8 cellular contexts compared by ENCODE assay signal in the genomic region with DNA sequence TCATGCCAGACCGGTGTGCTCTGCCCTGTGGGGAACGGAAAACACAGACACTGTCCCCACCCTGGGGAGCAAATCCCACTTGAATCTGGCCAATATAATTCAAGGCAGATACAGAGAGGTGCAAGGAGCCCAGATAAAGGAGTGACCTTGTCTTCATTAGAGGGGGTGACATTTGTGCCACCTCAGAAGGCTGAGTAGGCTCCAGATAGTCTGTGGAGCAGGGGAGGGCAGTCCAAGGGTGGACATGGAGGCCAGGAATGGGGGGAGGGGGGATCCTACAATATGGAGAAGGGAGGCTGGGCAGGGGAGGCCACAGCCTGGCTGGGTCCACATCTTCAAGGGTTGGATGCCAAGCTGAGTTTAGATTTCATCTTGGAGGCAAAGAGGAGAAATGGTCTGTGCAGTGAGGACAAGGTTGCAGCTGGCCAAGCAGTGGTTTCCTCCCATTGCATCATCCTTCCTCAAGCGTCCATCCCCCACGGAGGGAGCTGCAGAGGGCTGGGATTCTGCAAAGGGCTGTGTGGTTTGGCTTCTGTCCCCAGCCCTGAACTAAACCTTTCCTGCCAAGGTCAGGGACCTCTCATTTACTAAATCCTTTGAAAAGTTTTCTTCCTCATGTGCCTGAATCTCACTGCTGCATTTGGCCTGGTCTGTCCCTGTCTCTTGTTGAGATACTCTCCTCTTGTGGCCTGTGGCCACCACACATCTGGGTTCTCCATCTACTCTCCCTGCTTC.
DNase-seq lines count a peak whose midpoint lies in the region; ATAC-seq and TF ChIP-seq lines count a peak whose summit lies in the region.

No MANE protein-coding gene starts in this region.

- H3K27me3 Mint-ChIP-seq in MCF 10A (ENCODE audit: insufficient read depth, unreplicated experiment): peaks cover 41% of the 10 kb centered on the region

- BruUV-seq in MCF 10A (replicated peaks; lab: Mats Ljungman, UMichigan): no TSS peak

- H3K9me3 Mint-ChIP-seq in MCF 10A (ENCODE audit: unreplicated experiment): peaks cover 7% of the 10 kb centered on the region

- POLR2A ChIA-PET in MCF 10A (lab: Yijun Ruan, JAX): interaction anchor here (0.8 kb wide), 1 partner anchor 100 kb away, joined by 3 read pairs; no protein-coding TSS in a partner anchor

- intact Hi-C loops in MCF 10A (cut with micrococcal nuclease): no loop called here

- ATAC-seq in HG03460 (IDR thresholded peaks at IDR 0.05; ENCODE audit: unreplicated experiment): no peak

- DNase-seq in AG08396 (ENCODE audit: low spot score): peak; percentile 81
- peak; percentile 81 for DNase-seq in LoVo (ENCODE audit: low spot score)
- peak; percentile 89 for DNase-seq in MCF 10A (ENCODE audit: unreplicated experiment)
- peak; percentile 74 for DNase-seq in medulla oblongata (ENCODE audit: extremely low spot score)
- DNase-seq in activated CD4-positive, alpha-beta T cell treated with anti-CD3 and anti-CD28 coated beads, Interleukin-2, amount 50 U/mL, for 1 hour: no peak
- DNase-seq in HPDE6-E6E7 (ENCODE audit: extremely low spot score): no peak
- DNase-seq in NCI-H1694 treated with DMSO at 0.1 percent for 48 hours (lab: John Stamatoyannopoulos, UW): no peak

- no peak overlapping the region for H3K4me3 Mint-ChIP-seq in MCF 10A (ENCODE audit: unreplicated experiment)

- TF ChIP-seq CTCF in MCF 10A (IDR thresholded peaks at IDR 0.05; ENCODE audit: unreplicated experiment): no peak

- H3K27ac Mint-ChIP-seq in MCF 10A (ENCODE audit: low read depth, unreplicated experiment): no peak overlapping the region

- peaks cover 5% of the 10 kb centered on the region for H3K36me3 Mint-ChIP-seq in MCF 10A (ENCODE audit: insufficient read depth, unreplicated experiment)

- H3K4me1 Mint-ChIP-seq in MCF 10A (ENCODE audit: insufficient read depth, unreplicated experiment): peaks cover 26% of the 10 kb centered on the region

- CTCF ChIA-PET in MCF 10A (lab: Yijun Ruan, JAX): interaction anchor here (1.1 to 2.4 kb wide), 4 partner anchors 10 to 131 kb away, joined by 3 to 6 read pairs (median 4); no protein-coding TSS in a partner anchor

Comparison
In these comparisons a context has a peak if more than half of its experiments do, and no peak if none do; other contexts are left out.
1. DNase-seq: peak in AG08396 (single experiment), LoVo (single experiment), MCF 10A (single experiment) and medulla oblongata (single experiment); none in activated CD4-positive, alpha-beta T cell treated with anti-CD3 and anti-CD28 coated beads, Interleukin-2, amount 50 U/mL, for 1 hour (single experiment), HPDE6-E6E7 (single experiment) and NCI-H1694 treated with DMSO at 0.1 percent for 48 hours (single experiment).